ENCODE assay signal across 12 cellular contexts in genomic region chr18:49819071-49819662, GRCh38. TPM values are rescaled to one million over a fixed set of nuclear protein-coding genes. Genes with fewer than 3 reads are reported as not detected.
DNase-seq lines count a peak whose midpoint lies in the region; ATAC-seq and TF ChIP-seq lines count a peak whose summit lies in the region.
"Had no signal": no experiment of that assay in that cellular context is flagged by ENCODE, and none has a peak within 500 bp of the region (broad histone marks: within the 10 kb centered on the region; RNA-seq: fewer than 3 reads in every experiment).

No MANE protein-coding gene starts in this region.

- no peaks in the 10 kb centered on the region for H3K9me3 ChIP-seq in KOPT-K1 (ENCODE audit: insufficient read depth, low read length, poor library complexity, severe bottlenecking)
- H3K9me3 ChIP-seq in spleen, result no peaks in the 10 kb centered on the region
- H3K9me3 ChIP-seq in BE2C, result no peaks in the 10 kb centered on the region
- H3K9me3 ChIP-seq: thyroid gland had no signal

- H3K27me3 ChIP-seq in spleen (replicated peaks in 1 of 7), result no peaks in the 10 kb centered on the region
- no peaks in the 10 kb centered on the region for H3K27me3 ChIP-seq in BE2C
- H3K27me3 ChIP-seq: thyroid gland had no signal

- no peaks in the 10 kb centered on the region for H3K36me3 Mint-ChIP-seq in activated naive CD4-positive, alpha-beta T cell treated with anti-CD3 and anti-CD28 coated beads for 36 hours (ENCODE audit: low read depth)
- H3K36me3 Mint-ChIP-seq in activated naive CD8-positive, alpha-beta T cell treated with anti-CD3 and anti-CD28 coated beads, Interleukin-2, amount 10 ng/mL, durations not matched to agents 7 days and 5 days, result peaks cover 51% of the 10 kb centered on the region

- peak overlapping the region; percentile 77 for H3K27ac Mint-ChIP-seq in activated naive CD4-positive, alpha-beta T cell treated with anti-CD3 and anti-CD28 coated beads for 36 hours
- H3K27ac Mint-ChIP-seq in activated naive CD8-positive, alpha-beta T cell treated with anti-CD3 and anti-CD28 coated beads, Interleukin-2, amount 10 ng/mL, durations not matched to agents 7 days and 5 days, result peak overlapping the region; percentile 97

- H3K4me1 ChIP-seq in spleen (peaks cover 9 to 65% (median 23%) of the 10 kb centered on the region in 6 donors), BE2C (no peaks in the 10 kb centered on the region)

- TF ChIP-seq POLR2A in spleen (IDR thresholded peaks at IDR 0.05), result no peak

- no peaks in the 10 kb centered on the region for H3K36me3 ChIP-seq in KOPT-K1 (ENCODE audit: insufficient read depth, low read length)
- H3K36me3 ChIP-seq in spleen, result no peaks in the 10 kb centered on the region
- no peaks in the 10 kb centered on the region for H3K36me3 ChIP-seq in BE2C
- H3K36me3 ChIP-seq: thyroid gland had no signal

- no peaks in the 10 kb centered on the region for H3K27me3 Mint-ChIP-seq in activated naive CD4-positive, alpha-beta T cell treated with anti-CD3 and anti-CD28 coated beads for 36 hours (ENCODE audit: low read depth)
- H3K27me3 Mint-ChIP-seq in activated naive CD8-positive, alpha-beta T cell treated with anti-CD3 and anti-CD28 coated beads, Interleukin-2, amount 10 ng/mL, durations not matched to agents 7 days and 5 days, result no peaks in the 10 kb centered on the region

- peaks cover 56% of the 10 kb centered on the region for H3K4me1 Mint-ChIP-seq in activated naive CD4-positive, alpha-beta T cell treated with anti-CD3 and anti-CD28 coated beads for 36 hours (ENCODE audit: low read depth)
- peaks cover 63% of the 10 kb centered on the region for H3K4me1 Mint-ChIP-seq in activated naive CD8-positive, alpha-beta T cell treated with anti-CD3 and anti-CD28 coated beads, Interleukin-2, amount 10 ng/mL, durations not matched to agents 7 days and 5 days

- CTCF ChIA-PET in activated naive CD4-positive, alpha-beta T cell treated with anti-CD3 and anti-CD28 coated beads for 36 hours (lab: Charles Lee), result interaction anchor here (0.5 to 0.9 kb wide), 4 partner anchors 15 to 610 kb away, joined by 3 to 6 read pairs (median 4); no protein-coding TSS in a partner anchor

- intact Hi-C loops in activated naive CD4-positive, alpha-beta T cell treated with anti-CD3 and anti-CD28 coated beads for 36 hours (cut with micrococcal nuclease), result loop anchor here (10.0 kb wide), 1 partner anchor 864 kb away; the partner anchor contains the start of gene SMAD7
- intact Hi-C loops in spleen (cut with DNase I; ENCODE audit: low total_unique reads), result no loop called here

- H3K4me3 Mint-ChIP-seq in activated naive CD4-positive, alpha-beta T cell treated with anti-CD3 and anti-CD28 coated beads for 36 hours, result no peak overlapping the region
- H3K4me3 Mint-ChIP-seq in activated naive CD8-positive, alpha-beta T cell treated with anti-CD3 and anti-CD28 coated beads, Interleukin-2, amount 10 ng/mL, durations not matched to agents 7 days and 5 days, result peak overlapping the region; percentile 71

- no peak overlapping the region for H3K4me3 ChIP-seq in spleen
- H3K4me3 ChIP-seq in BE2C (ENCODE audit: low read depth, low read length), result no peak overlapping the region
- H3K4me3 ChIP-seq: coronary artery, thyroid gland had no signal

- no peaks in the 10 kb centered on the region for H3K9me3 Mint-ChIP-seq in activated naive CD4-positive, alpha-beta T cell treated with anti-CD3 and anti-CD28 coated beads for 36 hours
- H3K9me3 Mint-ChIP-seq in activated naive CD8-positive, alpha-beta T cell treated with anti-CD3 and anti-CD28 coated beads, Interleukin-2, amount 10 ng/mL, durations not matched to agents 7 days and 5 days, result no peaks in the 10 kb centered on the region

- TF ChIP-seq CTCF in spleen (IDR thresholded peaks at IDR 0.05 in 8 of 11, conservative IDR thresholded peaks at IDR 0.05 in 3 of 11) (no peak), BE2C (IDR thresholded peaks at IDR 0.05; ENCODE audit: low read depth, low read length) (no peak)

- POLR2A ChIA-PET in activated naive CD8-positive, alpha-beta T cell treated with anti-CD3 and anti-CD28 coated beads, Interleukin-2, amount 10 ng/mL, durations not matched to agents 7 days and 5 days (lab: Charles Lee), result interaction anchor here (0.7 to 2.2 kb wide), 6 partner anchors 8 to 488 kb away, joined by 3 to 12 read pairs (median 4); partner anchors contain the start of genes C18orf32 and MBD1

- DNase-seq in activated naive CD4-positive, alpha-beta T cell treated with anti-CD3 and anti-CD28 coated beads for 36 hours, result no peak
- no peak for DNase-seq in activated naive CD4-positive, alpha-beta T cell (lab: John Stamatoyannopoulos, UW)
- no peak for DNase-seq in activated naive CD8-positive, alpha-beta T cell treated with anti-CD3 and anti-CD28 coated beads, Interleukin-2, amount 10 ng/mL, durations not matched to agents 7 days and 5 days
- DNase-seq in spleen (no peak), SHP77 treated with DMSO at 0.1 percent for 48 hours (lab: John Stamatoyannopoulos, UW) (no peak), BE2C (no peak), SK-N-DZ (ENCODE audit: low spot score) (no peak)
- DNase-seq: NCI-H1105 treated with DMSO at 0.1 percent for 48 hours, NCI-H524 treated with DMSO at 0.1 percent for 48 hours, thyroid gland had no signal

- peak overlapping the region; percentile 69 for H3K27ac ChIP-seq in KOPT-K1 (ENCODE audit: low read depth, low read length, poor library complexity, severe bottlenecking)
- peak overlapping the region in 7 of 8 donors; percentile 10 to 72 (median 32) for H3K27ac ChIP-seq in spleen
- H3K27ac ChIP-seq: coronary artery, thyroid gland had no signal

- ATAC-seq in activated naive CD8-positive, alpha-beta T cell treated with anti-CD3 and anti-CD28 coated beads, Interleukin-2, amount 10 ng/mL, durations not matched to agents 7 days and 5 days (ENCODE audit: low read depth), result no peak

- 78 to 89% (median 81%) methylated on average over 5 of the region's 5 CpGs for WGBS in spleen, 5 donors

RNA-seq across cellular contexts. Expression of gene ACAA2, which starts 5.8 kb away (rescaled TPM):
- 10 to 100 TPM; 67.9 to 69.8 TPM for total RNA-seq in activated naive CD4-positive, alpha-beta T cell treated with anti-CD3 and anti-CD28 coated beads for 36 hours
- total RNA-seq in activated naive CD8-positive, alpha-beta T cell treated with anti-CD3 and anti-CD28 coated beads, Interleukin-2, amount 10 ng/mL, durations not matched to agents 7 days and 5 days, result 10 to 100 TPM; 83.3 to 86.9 TPM
- 10 to 100 TPM; 27.0 to 44.0 (median 34.7) TPM for total RNA-seq in spleen
- 10 to 100 TPM; 20.9 to 38.0 (median 29.2) TPM for polyA plus RNA-seq in spleen
- 23.2 TPM for polyA plus RNA-seq in BE2C (2012; ENCODE audit: insufficient read depth, insufficient read length, low read depth)
- polyA plus RNA-seq in SK-N-DZ (2014; cell fraction: cytosol; rRNA removed), result 120 and 132 TPM in 2 replicates
- polyA plus RNA-seq in SK-N-DZ (2014; cell fraction: nucleus; rRNA removed), result 70.7 and 77.6 TPM in 2 replicates
